8 cellular contexts compared by ENCODE assay signal in the genomic region with DNA sequence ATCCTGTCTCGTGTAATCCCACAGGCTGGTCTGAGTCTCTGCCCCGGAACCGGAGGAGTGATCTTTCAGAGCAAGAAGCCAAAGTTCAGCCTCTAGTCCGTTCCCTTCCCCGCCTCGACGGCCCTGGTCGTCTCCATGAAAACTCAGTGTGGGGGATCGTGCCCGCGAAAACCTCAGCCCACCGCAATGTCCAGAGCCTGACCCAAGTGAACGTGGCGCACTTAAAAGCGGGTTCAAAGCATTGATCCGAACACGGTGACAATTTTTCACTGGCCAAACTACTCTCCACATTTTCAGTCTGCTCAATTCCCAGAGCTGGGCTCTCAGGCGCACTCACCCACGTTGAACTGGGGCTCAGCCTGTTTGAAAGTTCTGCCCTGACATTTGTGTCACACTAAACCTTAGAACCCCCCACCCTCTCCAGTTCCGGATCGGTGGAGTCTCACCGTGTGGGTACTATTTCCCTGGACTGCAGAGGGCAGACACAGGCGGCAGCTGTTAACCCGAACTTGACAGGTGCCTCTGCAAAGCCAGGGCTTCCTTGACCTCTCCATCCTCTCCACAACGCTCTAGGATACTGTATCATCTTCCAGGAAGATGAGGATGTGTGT. TPM values are rescaled to one million over a fixed set of nuclear protein-coding genes. Genes with fewer than 3 reads are reported as not detected.
DNase-seq lines count a peak whose midpoint lies in the region; ATAC-seq and TF ChIP-seq lines count a peak whose summit lies in the region.

No MANE protein-coding gene starts in this region.

- H3K27me3 ChIP-seq in colonic mucosa: peaks cover 34% of the 10 kb centered on the region
- H3K27me3 ChIP-seq in upper lobe of right lung: peaks cover 10% of the 10 kb centered on the region

- no peak overlapping the region for H3K27ac ChIP-seq in colonic mucosa
- H3K27ac ChIP-seq in upper lobe of right lung: no peak overlapping the region

- peaks cover 4% of the 10 kb centered on the region for H3K27me3 Mint-ChIP-seq in memory B cell

- no peaks in the 10 kb centered on the region for H3K4me1 ChIP-seq in colonic mucosa
- H3K4me1 ChIP-seq in upper lobe of right lung: peaks cover 25% of the 10 kb centered on the region

- H3K27ac Mint-ChIP-seq in memory B cell: no peak overlapping the region

- peak overlapping the region; percentile 83 for H3K4me3 Mint-ChIP-seq in memory B cell

- ATAC-seq in memory B cell (ENCODE audit: low read depth) (peak; percentile 26), upper lobe of right lung (peak; percentile 42), GM21737 (IDR thresholded peaks at IDR 0.05; ENCODE audit: unreplicated experiment) (no peak)

- H3K4me1 Mint-ChIP-seq in memory B cell: peaks cover 9% of the 10 kb centered on the region

- intact Hi-C loops in colonic mucosa (cut with DNase I): loop anchor here (5.0 kb wide), 1 partner anchor 108 kb away; no protein-coding TSS in a partner anchor
- intact Hi-C loops in upper lobe of right lung (cut with DNase I): no loop called here

- DNase-seq in SIG-M5 treated with dmso at 0.1 percent for 504 hours (lab: John Stamatoyannopoulos, UW; ENCODE audit: unreplicated experiment) (peak; percentile 38), SIG-M5 (lab: John Stamatoyannopoulos, UW) (no peak), OCI-M1 (lab: John Stamatoyannopoulos, UW) (peak; percentile 59), colonic mucosa (peak; percentile 25), memory B cell (ENCODE audit: low spot score in 2 of 2) (peak; percentile 3 to 27), upper lobe of right lung (no peak), NCI-H187 (lab: John Stamatoyannopoulos, UW) (no peak)

- peak overlapping the region; percentile 19 to 57 for H3K9ac ChIP-seq in colonic mucosa (ENCODE audit: low read depth in 2 of 2, low read length in 2 of 2)

- TF ChIP-seq CTCF in colonic mucosa (IDR thresholded peaks at IDR 0.05) (no peak), upper lobe of right lung (IDR thresholded peaks at IDR 0.05) (no peak)

- H3K9me3 ChIP-seq in colonic mucosa (no peaks in the 10 kb centered on the region), upper lobe of right lung (no peaks in the 10 kb centered on the region)

- H3K4me3 ChIP-seq in colonic mucosa (peak overlapping the region; percentile 62), upper lobe of right lung (peak overlapping the region; percentile 82)

- H3K9me3 Mint-ChIP-seq in memory B cell: no peaks in the 10 kb centered on the region

- H3K36me3 ChIP-seq in colonic mucosa: no peaks in the 10 kb centered on the region
- no peaks in the 10 kb centered on the region for H3K36me3 ChIP-seq in upper lobe of right lung

- no peaks in the 10 kb centered on the region for H3K36me3 Mint-ChIP-seq in memory B cell

RNA-seq across cellular contexts. Expression of a gene that starts 0.9 kb away (rescaled TPM):
- 1 to 10 TPM; 1.1 to 2.9 TPM for total RNA-seq in colonic mucosa
- total RNA-seq in upper lobe of right lung: 18.4 TPM

Comparison
In these comparisons a context has a peak if more than half of its experiments do, and no peak if none do; other contexts are left out.
1. DNase-seq: peak in SIG-M5 treated with dmso at 0.1 percent for 504 hours (single experiment), OCI-M1 (single experiment), colonic mucosa (single experiment) and memory B cell (2 of 2); none in SIG-M5 (single experiment), upper lobe of right lung (single experiment) and NCI-H187 (0 of 2).